In the genomic region with DNA sequence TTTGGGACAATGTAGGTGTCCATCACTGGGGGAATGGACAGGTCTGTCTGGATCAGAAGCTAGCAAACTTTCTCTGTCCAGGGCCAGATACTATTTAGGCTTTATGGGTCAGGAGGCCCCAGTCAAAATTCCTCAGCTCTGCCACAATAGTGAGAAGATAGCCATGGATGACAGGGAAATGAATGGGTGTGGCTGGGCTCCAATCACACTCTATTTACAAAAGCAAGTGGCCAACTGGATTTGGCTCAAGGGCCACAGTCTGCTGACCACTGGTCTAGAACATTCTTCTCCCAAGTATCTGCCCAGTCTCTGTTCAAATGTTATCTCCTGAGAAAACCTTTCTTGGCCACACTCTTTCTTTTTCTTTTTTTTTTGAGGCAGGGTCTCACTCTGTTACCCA, we compare ENCODE assay signal across 27 cellular contexts.
DNase-seq lines count a peak whose midpoint lies in the region; ATAC-seq and TF ChIP-seq lines count a peak whose summit lies in the region.
"Had no signal": no experiment of that assay in that cellular context is flagged by ENCODE, and none has a peak within 500 bp of the region (broad histone marks: within the 10 kb centered on the region; RNA-seq: fewer than 3 reads in every experiment).

No MANE protein-coding gene starts in this region.

- DNase-seq in AG20443 (ENCODE audit: low spot score): peak; percentile 33
- peak; percentile 18 for DNase-seq in PC-3
- DNase-seq in fibroblast of the aortic adventitia (ENCODE audit: low read depth): peak; percentile 67
- peak; percentile 36 for DNase-seq in renal cortical epithelial cell (ENCODE audit: low read depth)
- no peak for DNase-seq in NCI-H146 treated with DMSO at 0.1 percent for 48 hours (lab: John Stamatoyannopoulos, UW; ENCODE audit: unreplicated experiment)
- DNase-seq: ACHN; activated CD4-positive, alpha-beta T cell treated with anti-CD3 and anti-CD28 coated beads, Interleukin-2, amount 50 U/mL, for 4 hours; activated CD8-positive, alpha-beta memory T cell treated with anti-CD3 and anti-CD28 coated beads, Interleukin-2, amount 10 ng/mL, durations not matched to agents 7 days and 5 days; activated T-cell treated with anti-CD3 and anti-CD28 coated beads, Interleukin-2, amount 50 U/mL, for 4 hours; CD8-positive, alpha-beta memory T cell; heart right ventricle; Karpas-422; kidney; midbrain; naive thymus-derived CD8-positive, alpha-beta T cell; NCI-H1694; NCI-H446 treated with DMSO at 0.1 percent for 48 hours; NCI-H82; nucleus accumbens; T-helper 2 cell had no signal

- H3F3A ChIP-seq in PC-3 (ENCODE audit: low read length, unreplicated experiment): peaks cover under 1% of the 10 kb centered on the region

- POLR2A ChIA-PET in PC-3 (lab: Charles Lee; ENCODE audit: unreplicated experiment): no interaction called here

- no peaks in the 10 kb centered on the region for H3K27me3 ChIP-seq in PC-3 (ENCODE audit: low read length)

- no peaks in the 10 kb centered on the region for H4K20me1 ChIP-seq in PC-3 (ENCODE audit: low read length)

- H3K79me2 ChIP-seq in PC-3 (ENCODE audit: low read length): peaks cover 92% of the 10 kb centered on the region

- H3K27ac ChIP-seq in PC-3 (ENCODE audit: low read length): peak overlapping the region; percentile 19
- H3K27ac ChIP-seq: heart right ventricle, prostate gland had no signal

- H3K4me2 ChIP-seq in PC-3 (ENCODE audit: low read length): no peak overlapping the region

- peaks cover 4% of the 10 kb centered on the region; the same call in 1 of the 2 replicates for H3K9me3 ChIP-seq in PC-3 (ENCODE audit: low read length)
- H3K9me3 ChIP-seq: heart right ventricle, prostate gland had no signal

- BruUV-seq in PC-3 (replicated peaks; lab: Mats Ljungman, UMichigan): no TSS peak

- peaks cover 10% of the 10 kb centered on the region; the same call in 1 of the 2 replicates for H3K36me3 ChIP-seq in PC-3 (ENCODE audit: low read depth, low read length)
- H3K36me3 ChIP-seq: heart right ventricle, prostate gland had no signal

- peaks cover 51% of the 10 kb centered on the region for H3K4me1 ChIP-seq in PC-3 (ENCODE audit: insufficient read depth, low read length)
- H3K4me1 ChIP-seq: heart right ventricle had no signal

- H2AFZ ChIP-seq in PC-3 (ENCODE audit: low read length): no peak overlapping the region

- TF ChIP-seq CTCF in PC-3 (conservative IDR thresholded peaks at IDR 0.05; ENCODE audit: low read depth, low read length) (no peak), fibroblast of the aortic adventitia (IDR thresholded peaks at IDR 0.05; ENCODE audit: insufficient read depth, low read length) (no peak)

- H3K4me3 ChIP-seq in PC-3 (ENCODE audit: low read length) (no peak overlapping the region), fibroblast of the aortic adventitia (ENCODE audit: low read depth, low read length) (no peak overlapping the region)
- H3K4me3 ChIP-seq: heart right ventricle, prostate gland had no signal

- intact Hi-C loops in PC-3 (cut with micrococcal nuclease): no loop called here

- no peaks in the 10 kb centered on the region for H3K9me2 ChIP-seq in PC-3 (replicated peaks; ENCODE audit: low read length)

- CTCF ChIA-PET in PC-3 (lab: Charles Lee): no interaction called here

- H3K9ac ChIP-seq in PC-3 (ENCODE audit: low read length): 0 out of 2 replicates have a peak overlapping the region, but pooled peaks have one; percentile 3

- ATAC-seq in PC-3 (no peak), HG03175 (IDR thresholded peaks at IDR 0.05; ENCODE audit: unreplicated experiment) (no peak), HG03521 (IDR thresholded peaks at IDR 0.05; ENCODE audit: unreplicated experiment) (no peak)
- ATAC-seq: activated CD4-positive, CD25-positive, alpha-beta regulatory T cell treated with anti-CD3 and anti-CD28 coated beads, Interleukin-2, amount 50 U/mL, for 24 hours; activated CD8-positive, alpha-beta memory T cell treated with anti-CD3 and anti-CD28 coated beads, Interleukin-2, amount 10 ng/mL, durations not matched to agents 7 days and 5 days; activated T-cell treated with anti-CD3 and anti-CD28 coated beads, Interleukin-2, amount 50 U/mL, for 4 hours; esophagus mucosa; heart right ventricle; naive thymus-derived CD8-positive, alpha-beta T cell; Right ventricle myocardium inferior; stimulated activated effector memory CD8-positive, alpha-beta T cell treated with anti-CD3 and anti-CD28 coated beads, Interleukin-12 subunit alpha, Interleukin-12 subunit beta, amount 100 ng/mL, for 72 hours had no signal
